7 cellular contexts compared by ENCODE assay signal in the genomic region with DNA sequence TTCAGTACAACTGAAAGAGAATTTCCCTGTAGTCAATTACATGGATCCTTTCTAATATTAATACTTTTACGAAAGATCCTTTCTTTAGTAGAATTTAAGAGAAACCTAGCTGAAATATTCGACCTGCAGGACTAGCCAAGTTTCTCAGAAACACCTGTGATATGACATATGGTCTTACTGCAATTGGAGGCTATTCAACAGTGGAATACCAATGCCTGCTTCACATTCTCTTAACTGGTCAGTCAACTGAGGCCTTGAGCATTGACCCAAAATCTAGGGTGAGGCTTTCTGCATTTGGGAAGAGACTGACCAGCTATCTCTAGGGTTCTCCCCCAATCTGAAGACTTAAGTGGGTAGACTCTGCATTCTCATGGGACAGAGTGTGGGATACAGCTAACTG. TPM values are rescaled to one million over a fixed set of nuclear protein-coding genes. Genes with fewer than 3 reads are reported as not detected.
"Had no signal": no experiment of that assay in that cellular context is flagged by ENCODE, and none has a peak within 500 bp of the region (broad histone marks: within the 10 kb centered on the region; RNA-seq: fewer than 3 reads in every experiment).

No MANE protein-coding gene starts in this region.

- H3K27ac ChIP-seq: GM23248 had no signal

- ATAC-seq: HCT116, K562 had no signal

- H3K4me3 ChIP-seq: GM23248, K562 had no signal

- DNase-seq: GM23248, H9, HFFc6, IMR-90 had no signal

RNA-seq across cellular contexts. Expression of gene UBE2QL1, which starts 12.3 kb away (rescaled TPM):
- total RNA-seq: GM23248, HFFc6, HT-29, IMR-90, K562 had no signal
